In the genomic region with DNA sequence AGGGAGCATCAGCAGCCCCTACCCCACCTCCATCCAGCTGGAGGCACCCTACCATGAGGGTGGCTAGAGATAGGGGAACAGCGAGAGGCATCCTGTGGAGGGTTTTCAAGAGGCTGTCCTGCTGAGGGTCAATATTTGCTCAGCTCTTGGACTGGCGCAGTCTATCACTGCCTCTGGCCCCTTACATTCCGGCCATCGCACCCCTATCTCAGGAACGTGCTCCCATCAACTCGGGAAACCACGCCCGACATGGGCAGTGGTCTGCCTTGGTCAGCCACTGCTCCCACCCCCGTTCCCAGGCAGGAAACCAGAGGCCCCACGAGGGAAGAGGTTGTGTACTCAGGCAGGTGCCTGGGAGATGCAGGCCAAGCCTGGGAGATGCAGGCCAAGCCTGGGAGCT, we compare ENCODE assay signal across 1 cellular context.
TF ChIP-seq lines count a peak whose summit lies in the region.

No MANE protein-coding gene starts in this region.

TF ChIP-seq in HepG2, 621 proteins besides CTCF, POLR2A, EP300 and RAD21 (continued from another document and continues in another):
- TF ChIP-seq, protein P1, sequence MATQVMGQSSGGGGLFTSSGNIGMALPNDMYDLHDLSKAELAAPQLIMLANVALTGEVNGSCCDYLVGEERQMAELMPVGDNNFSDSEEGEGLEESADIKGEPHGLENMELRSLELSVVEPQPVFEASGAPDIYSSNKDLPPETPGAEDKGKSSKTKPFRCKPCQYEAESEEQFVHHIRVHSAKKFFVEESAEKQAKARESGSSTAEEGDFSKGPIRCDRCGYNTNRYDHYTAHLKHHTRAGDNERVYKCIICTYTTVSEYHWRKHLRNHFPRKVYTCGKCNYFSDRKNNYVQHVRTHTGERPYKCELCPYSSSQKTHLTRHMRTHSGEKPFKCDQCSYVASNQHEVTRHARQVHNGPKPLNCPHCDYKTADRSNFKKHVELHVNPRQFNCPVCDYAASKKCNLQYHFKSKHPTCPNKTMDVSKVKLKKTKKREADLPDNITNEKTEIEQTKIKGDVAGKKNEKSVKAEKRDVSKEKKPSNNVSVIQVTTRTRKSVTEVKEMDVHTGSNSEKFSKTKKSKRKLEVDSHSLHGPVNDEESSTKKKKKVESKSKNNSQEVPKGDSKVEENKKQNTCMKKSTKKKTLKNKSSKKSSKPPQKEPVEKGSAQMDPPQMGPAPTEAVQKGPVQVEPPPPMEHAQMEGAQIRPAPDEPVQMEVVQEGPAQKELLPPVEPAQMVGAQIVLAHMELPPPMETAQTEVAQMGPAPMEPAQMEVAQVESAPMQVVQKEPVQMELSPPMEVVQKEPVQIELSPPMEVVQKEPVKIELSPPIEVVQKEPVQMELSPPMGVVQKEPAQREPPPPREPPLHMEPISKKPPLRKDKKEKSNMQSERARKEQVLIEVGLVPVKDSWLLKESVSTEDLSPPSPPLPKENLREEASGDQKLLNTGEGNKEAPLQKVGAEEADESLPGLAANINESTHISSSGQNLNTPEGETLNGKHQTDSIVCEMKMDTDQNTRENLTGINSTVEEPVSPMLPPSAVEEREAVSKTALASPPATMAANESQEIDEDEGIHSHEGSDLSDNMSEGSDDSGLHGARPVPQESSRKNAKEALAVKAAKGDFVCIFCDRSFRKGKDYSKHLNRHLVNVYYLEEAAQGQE (IDR thresholded peaks at IDR 0.05; ENCODE audit: borderline replicate concordance in 1 of 2, low read depth in 1 of 2, low read length in 2 of 2), result no peak
- peak; percentile 64 for TF ChIP-seq HDAC2 (CRISPR knock-in tag; IDR thresholded peaks at IDR 0.05)
- peak; percentile 76; the same call in 1 of the 2 replicates for TF ChIP-seq MEIS2 (CRISPR knock-in tag; IDR thresholded peaks at IDR 0.05)
- TF ChIP-seq, protein P2, sequence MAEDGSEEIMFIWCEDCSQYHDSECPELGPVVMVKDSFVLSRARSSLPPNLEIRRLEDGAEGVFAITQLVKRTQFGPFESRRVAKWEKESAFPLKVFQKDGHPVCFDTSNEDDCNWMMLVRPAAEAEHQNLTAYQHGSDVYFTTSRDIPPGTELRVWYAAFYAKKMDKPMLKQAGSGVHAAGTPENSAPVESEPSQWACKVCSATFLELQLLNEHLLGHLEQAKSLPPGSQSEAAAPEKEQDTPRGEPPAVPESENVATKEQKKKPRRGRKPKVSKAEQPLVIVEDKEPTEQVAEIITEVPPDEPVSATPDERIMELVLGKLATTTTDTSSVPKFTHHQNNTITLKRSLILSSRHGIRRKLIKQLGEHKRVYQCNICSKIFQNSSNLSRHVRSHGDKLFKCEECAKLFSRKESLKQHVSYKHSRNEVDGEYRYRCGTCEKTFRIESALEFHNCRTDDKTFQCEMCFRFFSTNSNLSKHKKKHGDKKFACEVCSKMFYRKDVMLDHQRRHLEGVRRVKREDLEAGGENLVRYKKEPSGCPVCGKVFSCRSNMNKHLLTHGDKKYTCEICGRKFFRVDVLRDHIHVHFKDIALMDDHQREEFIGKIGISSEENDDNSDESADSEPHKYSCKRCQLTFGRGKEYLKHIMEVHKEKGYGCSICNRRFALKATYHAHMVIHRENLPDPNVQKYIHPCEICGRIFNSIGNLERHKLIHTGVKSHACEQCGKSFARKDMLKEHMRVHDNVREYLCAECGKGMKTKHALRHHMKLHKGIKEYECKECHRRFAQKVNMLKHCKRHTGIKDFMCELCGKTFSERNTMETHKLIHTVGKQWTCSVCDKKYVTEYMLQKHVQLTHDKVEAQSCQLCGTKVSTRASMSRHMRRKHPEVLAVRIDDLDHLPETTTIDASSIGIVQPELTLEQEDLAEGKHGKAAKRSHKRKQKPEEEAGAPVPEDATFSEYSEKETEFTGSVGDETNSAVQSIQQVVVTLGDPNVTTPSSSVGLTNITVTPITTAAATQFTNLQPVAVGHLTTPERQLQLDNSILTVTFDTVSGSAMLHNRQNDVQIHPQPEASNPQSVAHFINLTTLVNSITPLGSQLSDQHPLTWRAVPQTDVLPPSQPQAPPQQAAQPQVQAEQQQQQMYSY (CRISPR knock-in tag; IDR thresholded peaks at IDR 0.05), result no peak
- TF ChIP-seq ZSCAN25 (CRISPR knock-in tag; IDR thresholded peaks at IDR 0.05), result 0 out of 2 replicates have a peak, but pooled peaks have one; percentile 25
- TF ChIP-seq SIN3B (IDR thresholded peaks at IDR 0.05; ENCODE audit: low read length), result no peak
- 0 out of 2 replicates have a peak, but pooled peaks have one; percentile 25 for TF ChIP-seq KMT2A (CRISPR knock-in tag; IDR thresholded peaks at IDR 0.05)
- TF ChIP-seq ZNF17 (CRISPR knock-in tag; IDR thresholded peaks at IDR 0.05), result no peak
- TF ChIP-seq, protein P3, sequence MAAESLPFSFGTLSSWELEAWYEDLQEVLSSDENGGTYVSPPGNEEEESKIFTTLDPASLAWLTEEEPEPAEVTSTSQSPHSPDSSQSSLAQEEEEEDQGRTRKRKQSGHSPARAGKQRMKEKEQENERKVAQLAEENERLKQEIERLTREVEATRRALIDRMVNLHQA (CRISPR knock-in tag; IDR thresholded peaks at IDR 0.05), result no peak
- TF ChIP-seq ZBTB3 (CRISPR knock-in tag; IDR thresholded peaks at IDR 0.05; ENCODE audit: borderline replicate concordance, low read depth), result no peak
- no peak for TF ChIP-seq SMAD1 (CRISPR knock-in tag; IDR thresholded peaks at IDR 0.05; ENCODE audit: borderline replicate concordance, low read depth)
- TF ChIP-seq, protein P4, sequence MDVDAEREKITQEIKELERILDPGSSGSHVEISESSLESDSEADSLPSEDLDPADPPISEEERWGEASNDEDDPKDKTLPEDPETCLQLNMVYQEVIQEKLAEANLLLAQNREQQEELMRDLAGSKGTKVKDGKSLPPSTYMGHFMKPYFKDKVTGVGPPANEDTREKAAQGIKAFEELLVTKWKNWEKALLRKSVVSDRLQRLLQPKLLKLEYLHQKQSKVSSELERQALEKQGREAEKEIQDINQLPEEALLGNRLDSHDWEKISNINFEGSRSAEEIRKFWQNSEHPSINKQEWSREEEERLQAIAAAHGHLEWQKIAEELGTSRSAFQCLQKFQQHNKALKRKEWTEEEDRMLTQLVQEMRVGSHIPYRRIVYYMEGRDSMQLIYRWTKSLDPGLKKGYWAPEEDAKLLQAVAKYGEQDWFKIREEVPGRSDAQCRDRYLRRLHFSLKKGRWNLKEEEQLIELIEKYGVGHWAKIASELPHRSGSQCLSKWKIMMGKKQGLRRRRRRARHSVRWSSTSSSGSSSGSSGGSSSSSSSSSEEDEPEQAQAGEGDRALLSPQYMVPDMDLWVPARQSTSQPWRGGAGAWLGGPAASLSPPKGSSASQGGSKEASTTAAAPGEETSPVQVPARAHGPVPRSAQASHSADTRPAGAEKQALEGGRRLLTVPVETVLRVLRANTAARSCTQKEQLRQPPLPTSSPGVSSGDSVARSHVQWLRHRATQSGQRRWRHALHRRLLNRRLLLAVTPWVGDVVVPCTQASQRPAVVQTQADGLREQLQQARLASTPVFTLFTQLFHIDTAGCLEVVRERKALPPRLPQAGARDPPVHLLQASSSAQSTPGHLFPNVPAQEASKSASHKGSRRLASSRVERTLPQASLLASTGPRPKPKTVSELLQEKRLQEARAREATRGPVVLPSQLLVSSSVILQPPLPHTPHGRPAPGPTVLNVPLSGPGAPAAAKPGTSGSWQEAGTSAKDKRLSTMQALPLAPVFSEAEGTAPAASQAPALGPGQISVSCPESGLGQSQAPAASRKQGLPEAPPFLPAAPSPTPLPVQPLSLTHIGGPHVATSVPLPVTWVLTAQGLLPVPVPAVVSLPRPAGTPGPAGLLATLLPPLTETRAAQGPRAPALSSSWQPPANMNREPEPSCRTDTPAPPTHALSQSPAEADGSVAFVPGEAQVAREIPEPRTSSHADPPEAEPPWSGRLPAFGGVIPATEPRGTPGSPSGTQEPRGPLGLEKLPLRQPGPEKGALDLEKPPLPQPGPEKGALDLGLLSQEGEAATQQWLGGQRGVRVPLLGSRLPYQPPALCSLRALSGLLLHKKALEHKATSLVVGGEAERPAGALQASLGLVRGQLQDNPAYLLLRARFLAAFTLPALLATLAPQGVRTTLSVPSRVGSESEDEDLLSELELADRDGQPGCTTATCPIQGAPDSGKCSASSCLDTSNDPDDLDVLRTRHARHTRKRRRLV (CRISPR knock-in tag; IDR thresholded peaks at IDR 0.05), result no peak
- no peak for TF ChIP-seq PITX1 (CRISPR knock-in tag; IDR thresholded peaks at IDR 0.05)
- TF ChIP-seq, protein P5, sequence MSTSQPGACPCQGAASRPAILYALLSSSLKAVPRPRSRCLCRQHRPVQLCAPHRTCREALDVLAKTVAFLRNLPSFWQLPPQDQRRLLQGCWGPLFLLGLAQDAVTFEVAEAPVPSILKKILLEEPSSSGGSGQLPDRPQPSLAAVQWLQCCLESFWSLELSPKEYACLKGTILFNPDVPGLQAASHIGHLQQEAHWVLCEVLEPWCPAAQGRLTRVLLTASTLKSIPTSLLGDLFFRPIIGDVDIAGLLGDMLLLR (CRISPR knock-in tag; IDR thresholded peaks at IDR 0.05), result no peak
- no peak for TF ChIP-seq MXD4 (CRISPR knock-in tag; IDR thresholded peaks at IDR 0.05)
- TF ChIP-seq NCOR1 (IDR thresholded peaks at IDR 0.05; ENCODE audit: borderline replicate concordance, low read length), result no peak
- no peak for TF ChIP-seq NAIF1 (CRISPR knock-in tag; IDR thresholded peaks at IDR 0.05; ENCODE audit: borderline replicate concordance)
- TF ChIP-seq, protein P6, sequence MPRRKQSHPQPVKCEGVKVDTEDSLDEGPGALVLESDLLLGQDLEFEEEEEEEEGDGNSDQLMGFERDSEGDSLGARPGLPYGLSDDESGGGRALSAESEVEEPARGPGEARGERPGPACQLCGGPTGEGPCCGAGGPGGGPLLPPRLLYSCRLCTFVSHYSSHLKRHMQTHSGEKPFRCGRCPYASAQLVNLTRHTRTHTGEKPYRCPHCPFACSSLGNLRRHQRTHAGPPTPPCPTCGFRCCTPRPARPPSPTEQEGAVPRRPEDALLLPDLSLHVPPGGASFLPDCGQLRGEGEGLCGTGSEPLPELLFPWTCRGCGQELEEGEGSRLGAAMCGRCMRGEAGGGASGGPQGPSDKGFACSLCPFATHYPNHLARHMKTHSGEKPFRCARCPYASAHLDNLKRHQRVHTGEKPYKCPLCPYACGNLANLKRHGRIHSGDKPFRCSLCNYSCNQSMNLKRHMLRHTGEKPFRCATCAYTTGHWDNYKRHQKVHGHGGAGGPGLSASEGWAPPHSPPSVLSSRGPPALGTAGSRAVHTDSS (CRISPR knock-in tag; conservative IDR thresholded peaks at IDR 0.05), result no peak
- TF ChIP-seq ZNF652 (CRISPR knock-in tag; IDR thresholded peaks at IDR 0.05; ENCODE audit: borderline replicate concordance, low read depth), result no peak
- TF ChIP-seq AGO1 (IDR thresholded peaks at IDR 0.05; ENCODE audit: low read depth, low read length, poor library complexity, severe bottlenecking), result no peak
- TF ChIP-seq, protein P7, sequence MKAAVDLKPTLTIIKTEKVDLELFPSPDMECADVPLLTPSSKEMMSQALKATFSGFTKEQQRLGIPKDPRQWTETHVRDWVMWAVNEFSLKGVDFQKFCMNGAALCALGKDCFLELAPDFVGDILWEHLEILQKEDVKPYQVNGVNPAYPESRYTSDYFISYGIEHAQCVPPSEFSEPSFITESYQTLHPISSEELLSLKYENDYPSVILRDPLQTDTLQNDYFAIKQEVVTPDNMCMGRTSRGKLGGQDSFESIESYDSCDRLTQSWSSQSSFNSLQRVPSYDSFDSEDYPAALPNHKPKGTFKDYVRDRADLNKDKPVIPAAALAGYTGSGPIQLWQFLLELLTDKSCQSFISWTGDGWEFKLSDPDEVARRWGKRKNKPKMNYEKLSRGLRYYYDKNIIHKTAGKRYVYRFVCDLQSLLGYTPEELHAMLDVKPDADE (CRISPR knock-in tag; IDR thresholded peaks at IDR 0.05), result no peak
- TF ChIP-seq, protein P8, sequence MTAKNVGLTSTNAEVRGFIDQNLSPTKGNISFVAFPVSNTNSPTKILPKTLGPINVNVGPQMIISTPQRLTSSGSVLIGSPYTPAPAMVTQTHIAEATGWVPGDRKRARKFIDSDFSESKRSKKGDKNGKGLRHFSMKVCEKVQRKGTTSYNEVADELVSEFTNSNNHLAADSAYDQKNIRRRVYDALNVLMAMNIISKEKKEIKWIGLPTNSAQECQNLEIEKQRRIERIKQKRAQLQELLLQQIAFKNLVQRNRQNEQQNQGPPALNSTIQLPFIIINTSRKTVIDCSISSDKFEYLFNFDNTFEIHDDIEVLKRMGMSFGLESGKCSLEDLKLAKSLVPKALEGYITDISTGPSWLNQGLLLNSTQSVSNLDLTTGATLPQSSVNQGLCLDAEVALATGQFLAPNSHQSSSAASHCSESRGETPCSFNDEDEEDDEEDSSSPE (CRISPR knock-in tag; IDR thresholded peaks at IDR 0.05), result no peak
- TF ChIP-seq MTA3 (CRISPR knock-in tag; IDR thresholded peaks at IDR 0.05), result no peak
- no peak for TF ChIP-seq RARG (CRISPR knock-in tag; IDR thresholded peaks at IDR 0.05; ENCODE audit: low read depth)
- no peak for TF ChIP-seq SNAPC2 (CRISPR knock-in tag; IDR thresholded peaks at IDR 0.05)
- no peak for TF ChIP-seq HIVEP1 (CRISPR knock-in tag; IDR thresholded peaks at IDR 0.05)
- TF ChIP-seq SOX6 (IDR thresholded peaks at IDR 0.05), result no peak
- peak; percentile 57 for TF ChIP-seq SOX6 (CRISPR knock-in tag; IDR thresholded peaks at IDR 0.05)
- no peak for TF ChIP-seq PTBP1 (IDR thresholded peaks at IDR 0.05; ENCODE audit: low read depth, low read length, poor library complexity, severe bottlenecking)
- TF ChIP-seq, protein P9, sequence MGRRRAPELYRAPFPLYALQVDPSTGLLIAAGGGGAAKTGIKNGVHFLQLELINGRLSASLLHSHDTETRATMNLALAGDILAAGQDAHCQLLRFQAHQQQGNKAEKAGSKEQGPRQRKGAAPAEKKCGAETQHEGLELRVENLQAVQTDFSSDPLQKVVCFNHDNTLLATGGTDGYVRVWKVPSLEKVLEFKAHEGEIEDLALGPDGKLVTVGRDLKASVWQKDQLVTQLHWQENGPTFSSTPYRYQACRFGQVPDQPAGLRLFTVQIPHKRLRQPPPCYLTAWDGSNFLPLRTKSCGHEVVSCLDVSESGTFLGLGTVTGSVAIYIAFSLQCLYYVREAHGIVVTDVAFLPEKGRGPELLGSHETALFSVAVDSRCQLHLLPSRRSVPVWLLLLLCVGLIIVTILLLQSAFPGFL (CRISPR knock-in tag; IDR thresholded peaks at IDR 0.05), result no peak
- no peak for TF ChIP-seq MAZ (IDR thresholded peaks at IDR 0.05; ENCODE audit: borderline replicate concordance, low read depth, low read length)
- TF ChIP-seq MAZ (CRISPR knock-in tag; IDR thresholded peaks at IDR 0.05; ENCODE audit: low read depth), result 0 out of 2 replicates have a peak, but pooled peaks have one; percentile 50
- TF ChIP-seq, protein P10, sequence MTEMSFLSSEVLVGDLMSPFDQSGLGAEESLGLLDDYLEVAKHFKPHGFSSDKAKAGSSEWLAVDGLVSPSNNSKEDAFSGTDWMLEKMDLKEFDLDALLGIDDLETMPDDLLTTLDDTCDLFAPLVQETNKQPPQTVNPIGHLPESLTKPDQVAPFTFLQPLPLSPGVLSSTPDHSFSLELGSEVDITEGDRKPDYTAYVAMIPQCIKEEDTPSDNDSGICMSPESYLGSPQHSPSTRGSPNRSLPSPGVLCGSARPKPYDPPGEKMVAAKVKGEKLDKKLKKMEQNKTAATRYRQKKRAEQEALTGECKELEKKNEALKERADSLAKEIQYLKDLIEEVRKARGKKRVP (CRISPR knock-in tag; IDR thresholded peaks at IDR 0.05), result no peak
- TF ChIP-seq, protein P11, sequence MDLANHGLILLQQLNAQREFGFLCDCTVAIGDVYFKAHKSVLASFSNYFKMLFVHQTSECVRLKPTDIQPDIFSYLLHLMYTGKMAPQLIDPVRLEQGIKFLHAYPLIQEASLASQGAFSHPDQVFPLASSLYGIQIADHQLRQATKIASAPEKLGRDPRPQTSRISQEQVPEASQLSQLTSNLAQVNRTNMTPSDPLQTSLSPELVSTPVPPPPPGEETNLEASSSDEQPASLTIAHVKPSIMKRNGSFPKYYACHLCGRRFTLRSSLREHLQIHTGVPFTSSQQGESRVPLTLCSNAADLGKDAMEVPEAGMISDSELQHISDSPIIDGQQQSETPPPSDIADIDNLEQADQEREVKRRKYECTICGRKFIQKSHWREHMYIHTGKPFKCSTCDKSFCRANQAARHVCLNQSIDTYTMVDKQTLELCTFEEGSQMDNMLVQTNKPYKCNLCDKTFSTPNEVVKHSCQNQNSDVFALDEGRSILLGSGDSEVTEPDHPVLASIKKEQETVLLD (CRISPR knock-in tag; IDR thresholded peaks at IDR 0.05; ENCODE audit: low read depth), result no peak
- TF ChIP-seq JUNB (CRISPR knock-in tag; IDR thresholded peaks at IDR 0.05; ENCODE audit: borderline replicate concordance), result no peak
- TF ChIP-seq TEAD3 (CRISPR knock-in tag; optimal IDR thresholded peaks at IDR 0.05; ENCODE audit: borderline replicate concordance), result peak; percentile 93
